8 cellular contexts compared by ENCODE assay signal in genomic region chr2:191014653-191015020, GRCh38. TPM values are rescaled to one million over a fixed set of nuclear protein-coding genes. Genes with fewer than 3 reads are reported as not detected.
DNase-seq lines count a peak whose midpoint lies in the region; ATAC-seq and TF ChIP-seq lines count a peak whose summit lies in the region.

No MANE protein-coding gene starts in this region.

- H3K4me3 ChIP-seq in SJCRH30 = peak overlapping the region; percentile 90
- H3K4me3 ChIP-seq in iPS-18c (ENCODE audit: insufficient read depth, low read depth, low read length) = peak overlapping the region; percentile 80
- peak overlapping the region in 3 of 4 donors; percentile 81 to 88 (median 87) for H3K4me3 ChIP-seq in upper lobe of left lung

- H3K9me3 Mint-ChIP-seq in activated naive CD4-positive, alpha-beta T cell treated with anti-CD3 and anti-CD28 coated beads for 36 hours = peaks cover 8% of the 10 kb centered on the region

- 27 to 37% methylated on average over 4 of the region's 4 CpGs for WGBS in upper lobe of left lung, 2 donors

- H3K4me1 Mint-ChIP-seq in activated naive CD4-positive, alpha-beta T cell treated with anti-CD3 and anti-CD28 coated beads for 36 hours (ENCODE audit: low read depth) = peaks cover 40% of the 10 kb centered on the region

- peak; percentile 60 for DNase-seq in activated naive CD4-positive, alpha-beta T cell treated with anti-CD3 and anti-CD28 coated beads for 36 hours
- DNase-seq in activated naive CD4-positive, alpha-beta T cell treated with Interleukin-2 at 50 U/mL for 16 hours = no peak
- DNase-seq in SJCRH30 (no peak), upper lobe of left lung (no peak), COLO668 (lab: John Stamatoyannopoulos, UW; ENCODE audit: unreplicated experiment) (no peak), germinal center (ENCODE audit: low spot score) (no peak)

- no peak for TF ChIP-seq EP300 in upper lobe of left lung (IDR thresholded peaks at IDR 0.05)

- H3K36me3 ChIP-seq in SJCRH30 (peaks cover 8% of the 10 kb centered on the region), upper lobe of left lung (peaks cover 0 to 8% (median 0%) of the 10 kb centered on the region in 4 donors)

- H3K27ac ChIP-seq in SJCRH30 (peak overlapping the region; percentile 57; the same call in 1 of the 2 replicates), upper lobe of left lung (peak overlapping the region; percentile 90 to 97 (median 93))

- no peaks in the 10 kb centered on the region for H3K9me3 ChIP-seq in SJCRH30 (replicated peaks)
- H3K9me3 ChIP-seq in iPS-18c (ENCODE audit: control insufficient read depth, insufficient read depth, low read length) = no peaks in the 10 kb centered on the region
- no peaks in the 10 kb centered on the region for H3K9me3 ChIP-seq in upper lobe of left lung

- H3K4me1 ChIP-seq in SJCRH30 (peaks cover 6% of the 10 kb centered on the region; the same call in 1 of the 2 replicates), upper lobe of left lung (peaks cover 34 to 43% (median 39%) of the 10 kb centered on the region in 4 donors)

- no peak for ATAC-seq in upper lobe of left lung (ENCODE audit: low FRiP score in 2 of 2)
- ATAC-seq in GM21576 (IDR thresholded peaks at IDR 0.05; ENCODE audit: unreplicated experiment) = no peak

- intact Hi-C loops in activated naive CD4-positive, alpha-beta T cell treated with anti-CD3 and anti-CD28 coated beads for 36 hours (cut with micrococcal nuclease) = loop anchor here (1.0 to 2.0 kb wide), 10 partner anchors 8 to 662 kb away; partner anchors contain the start of gene NEMP2

- no peaks in the 10 kb centered on the region for H3K27me3 ChIP-seq in SJCRH30
- H3K27me3 ChIP-seq in upper lobe of left lung = no peaks in the 10 kb centered on the region

- H3K4me3 Mint-ChIP-seq in activated naive CD4-positive, alpha-beta T cell treated with anti-CD3 and anti-CD28 coated beads for 36 hours = no peak overlapping the region

- TF ChIP-seq CTCF in upper lobe of left lung (IDR thresholded peaks at IDR 0.05) = no peak

- peaks cover 11% of the 10 kb centered on the region for H3K36me3 Mint-ChIP-seq in activated naive CD4-positive, alpha-beta T cell treated with anti-CD3 and anti-CD28 coated beads for 36 hours (ENCODE audit: low read depth)

- H3K27ac Mint-ChIP-seq in activated naive CD4-positive, alpha-beta T cell treated with anti-CD3 and anti-CD28 coated beads for 36 hours = no peak overlapping the region

- CTCF ChIA-PET in activated naive CD4-positive, alpha-beta T cell treated with anti-CD3 and anti-CD28 coated beads for 36 hours (lab: Charles Lee) = interaction anchor here (0.8 to 1.7 kb wide), 6 partner anchors 9 to 141 kb away, joined by 3 to 5 read pairs (median 4); no protein-coding TSS in a partner anchor

- H3K27me3 Mint-ChIP-seq in activated naive CD4-positive, alpha-beta T cell treated with anti-CD3 and anti-CD28 coated beads for 36 hours (ENCODE audit: low read depth) = no peaks in the 10 kb centered on the region

- no peak for TF ChIP-seq POLR2A in upper lobe of left lung (IDR thresholded peaks at IDR 0.05)

RNA-seq across cellular contexts. Expression of gene STAT1, which starts 0.7 kb away (rescaled TPM):
- 100 to 1,000 TPM; 376 to 402 TPM for total RNA-seq in activated naive CD4-positive, alpha-beta T cell treated with anti-CD3 and anti-CD28 coated beads for 36 hours
- 130 and 135 TPM in 2 replicates for total RNA-seq in SJCRH30 (2014; rRNA removed; shearing (Covaris generic))
- total RNA-seq in upper lobe of left lung = 100 to 1,000 TPM in 2 of 6 donors, 10 to 100 TPM in 4; 69.3 to 120 (median 83.1) TPM
